21 cellular contexts compared by ENCODE assay signal in genomic region chr1:90358448-90358847, GRCh38.
A peak's percentile ranks its signal among the peaks of the same experiment; 100 is the strongest.
DNase-seq lines count a peak whose midpoint lies in the region; ATAC-seq, FAIRE-seq and TF ChIP-seq lines count a peak whose summit lies in the region.
"Had no signal": no experiment of that assay in that cellular context is flagged by ENCODE, and none has a peak within 500 bp of the region (broad histone marks: within the 10 kb centered on the region; RNA-seq: fewer than 3 reads in every experiment).

No MANE protein-coding gene starts in this region.

- H3K27me3 ChIP-seq in GM12878 (replicated peaks in 1 of 2; ENCODE audit: control insufficient read depth in 2 of 2, insufficient read depth in 2 of 2, low read length in 1 of 2) = no peaks in the 10 kb centered on the region
- no peaks in the 10 kb centered on the region for H3K27me3 ChIP-seq in uterus
- H3K27me3 ChIP-seq: BE2C had no signal

- H3K36me3 Mint-ChIP-seq in naive thymus-derived CD8-positive, alpha-beta T cell = no peaks in the 10 kb centered on the region
- H3K36me3 Mint-ChIP-seq: CD4-positive, alpha-beta memory T cell had no signal

- H3K4me3 Mint-ChIP-seq in naive thymus-derived CD8-positive, alpha-beta T cell = no peak overlapping the region
- H3K4me3 Mint-ChIP-seq: CD4-positive, alpha-beta memory T cell had no signal

- no peaks in the 10 kb centered on the region for H3K36me3 ChIP-seq in GM12878 (ENCODE audit: control insufficient read depth in 2 of 2, insufficient read depth in 2 of 2, low read length in 1 of 2)
- no peaks in the 10 kb centered on the region for H3K36me3 ChIP-seq in uterus
- H3K36me3 ChIP-seq: BE2C had no signal

- ATAC-seq in GM18867 (IDR thresholded peaks at IDR 0.05; ENCODE audit: unreplicated experiment) (peak; percentile 37), GM19452 (IDR thresholded peaks at IDR 0.05; ENCODE audit: unreplicated experiment) (peak; percentile 7), HG02885 (IDR thresholded peaks at IDR 0.05; ENCODE audit: poor library complexity, unreplicated experiment) (peak; percentile 55), GM12878 (peak; percentile 83)
- no peak for ATAC-seq in naive thymus-derived CD8-positive, alpha-beta T cell
- ATAC-seq: K562, Panc1, Right ventricle myocardium inferior had no signal

- DNase-seq in GM12878 (ENCODE audit: low read depth, low spot score) (no peak), GDM1 (lab: John Stamatoyannopoulos, UW) (no peak), uterus (no peak)
- no peak for DNase-seq in naive thymus-derived CD8-positive, alpha-beta T cell
- DNase-seq: BE2C; Calu3; CD4-positive, alpha-beta memory T cell; DMS79; NCI-H1436; NCI-H2029; NCI-H2171 treated with DMSO at 0.1 percent for 48 hours; NCI-H774 had no signal

- CTCF ChIA-PET in GM12878 (lab: Yijun Ruan, JAX) = interaction anchor here (0.6 to 2.7 kb wide), 5 partner anchors 10 to 244 kb away, joined by 3 to 14 read pairs (median 4); no protein-coding TSS in a partner anchor

- H3K4me1 ChIP-seq in GM12878 (ENCODE audit: control insufficient read depth, insufficient read depth, low read length) = no peaks in the 10 kb centered on the region; the same call in 1 of the 2 replicates
- H3K4me1 ChIP-seq in uterus = no peaks in the 10 kb centered on the region
- H3K4me1 ChIP-seq: BE2C had no signal

- no peak overlapping the region for H3K9ac ChIP-seq in GM12878 (ENCODE audit: control insufficient read depth, insufficient read depth, low read length)

- H3K27ac ChIP-seq in GM12878 (ENCODE audit: control insufficient read depth, insufficient read depth) (no peak overlapping the region), uterus (no peak overlapping the region)
- H3K27ac ChIP-seq: SK-N-MC had no signal

- BruUV-seq in GM12878 (replicated peaks; lab: Mats Ljungman, UMichigan) = no TSS peak

- no peak for TF ChIP-seq RAD21 in GM12878 (IDR thresholded peaks at IDR 0.05; ENCODE audit: insufficient read depth, low read depth, low read length)

- TF ChIP-seq POLR2A in GM12878 (IDR thresholded peaks at IDR 0.05; ENCODE audit: low read depth, low read length) (no peak), uterus (IDR thresholded peaks at IDR 0.05) (no peak)

- no peaks in the 10 kb centered on the region for H4K20me1 ChIP-seq in GM12878 (ENCODE audit: control insufficient read depth, insufficient read depth)

- no peak overlapping the region for H3K4me3 ChIP-seq in GM12878
- H3K4me3 ChIP-seq in uterus = no peak overlapping the region
- H3K4me3 ChIP-seq: K562, SK-N-MC had no signal

- H3K4me1 Mint-ChIP-seq in naive thymus-derived CD8-positive, alpha-beta T cell = no peaks in the 10 kb centered on the region
- H3K4me1 Mint-ChIP-seq: CD4-positive, alpha-beta memory T cell had no signal

- no peak for TF ChIP-seq CTCF in GM12878 (IDR thresholded peaks at IDR 0.05 in 2 of 3, conservative IDR thresholded peaks at IDR 0.05 in 1 of 3; ENCODE audit: control insufficient read depth in 2 of 3, extremely low read depth in 1 of 3, insufficient read depth in 1 of 3, low read depth in 3 of 3, low read length in 3 of 3)
- no peak for TF ChIP-seq CTCF in uterus (IDR thresholded peaks at IDR 0.05)

- intact Hi-C loops in GM12878 (cut with micrococcal nuclease; ENCODE audit: unreplicated experiment) = loop anchor here (5.0 kb wide), 1 partner anchor 149 kb away; no protein-coding TSS in a partner anchor
- intact Hi-C loops in uterus (cut with DNase I; ENCODE audit: low total_unique reads) = no loop called here

- H3K27me3 Mint-ChIP-seq in naive thymus-derived CD8-positive, alpha-beta T cell = peaks cover 6 to 28% (median 9%) of the 10 kb centered on the region in 5 donors

- H3K9me3 Mint-ChIP-seq in naive thymus-derived CD8-positive, alpha-beta T cell = peaks cover 0 to 2% (median 0%) of the 10 kb centered on the region in 9 donors

- SMC1A ChIA-PET in GM12878 (lab: Charles Lee; ENCODE audit: uncharacterized antibody, unreplicated experiment) = interaction anchor here (0.6 to 3.5 kb wide), 15 partner anchors 9 to 225 kb away, joined by 3 to 18 read pairs (median 4); no protein-coding TSS in a partner anchor

- in situ Hi-C loops in GM12878 (cut with MboI) = no loop called here

- H3K9me3 ChIP-seq in GM12878 (replicated peaks; ENCODE audit: control insufficient read depth, insufficient read depth, low read length) (no peaks in the 10 kb centered on the region), uterus (no peaks in the 10 kb centered on the region)
- H3K9me3 ChIP-seq: BE2C had no signal

- no peak overlapping the region for H2AFZ ChIP-seq in GM12878 (ENCODE audit: control insufficient read depth, low read depth, low read length)

- no peaks in the 10 kb centered on the region for H3K79me2 ChIP-seq in GM12878 (ENCODE audit: control insufficient read depth, insufficient read depth, low read length)

- 4% methylated on average over 2 of the region's 2 CpGs for WGBS in GM12878 (ENCODE audit: insufficient coverage, insufficient replicate concordance, low lambda C conversion rate, missing lambda C conversion rate)

- no peak for TF ChIP-seq EP300 in GM12878 (IDR thresholded peaks at IDR 0.05; ENCODE audit: borderline replicate concordance in 1 of 2, control insufficient read depth in 1 of 2, low read depth in 2 of 2, low read length in 2 of 2)

- H3K27ac Mint-ChIP-seq in naive thymus-derived CD8-positive, alpha-beta T cell = no peak overlapping the region
- H3K27ac Mint-ChIP-seq: CD4-positive, alpha-beta memory T cell had no signal

- RAD21 ChIA-PET in GM12878 (lab: Charles Lee; ENCODE audit: unreplicated experiment) = interaction anchor here (1.2 to 2.2 kb wide), 8 partner anchors 11 to 224 kb away, joined by 3 to 10 read pairs (median 3); no protein-coding TSS in a partner anchor

- POLR2A ChIA-PET in GM12878 (lab: Charles Lee) = interaction anchor here (1.4 kb wide), 1 partner anchor 12 kb away, joined by 4 read pairs; no protein-coding TSS in a partner anchor
- POLR2A ChIA-PET in naive thymus-derived CD8-positive, alpha-beta T cell (lab: Charles Lee) = no interaction called here

- FAIRE-seq in GM12878 (lab: Jason Lieb, UNC) = no peak
- FAIRE-seq: GM12892, H1, K562 had no signal

- H3K4me2 ChIP-seq in GM12878 (ENCODE audit: control insufficient read depth, insufficient read depth) = no peak overlapping the region

TF ChIP-seq in GM12878, 131 proteins besides CTCF, POLR2A, EP300 and RAD21:
- TF ChIP-seq NR2C1 (IDR thresholded peaks at IDR 0.05) = no peak
- TF ChIP-seq BCL11A (IDR thresholded peaks at IDR 0.05; ENCODE audit: low read depth, low read length) = 0 out of 2 replicates have a peak, but pooled peaks have one; percentile 28

Comparison
In these comparisons a context has a peak if more than half of its experiments do, and no peak if none do; other contexts are left out.
1. ATAC-seq: peak in GM18867 (single experiment), GM19452 (single experiment), HG02885 (single experiment) and GM12878 (single experiment); none in naive thymus-derived CD8-positive, alpha-beta T cell (0 of 2).